19 cellular contexts compared by ENCODE assay signal in genomic region chr15:46061002-46061401, GRCh38.
DNase-seq lines count a peak whose midpoint lies in the region; FAIRE-seq and TF ChIP-seq lines count a peak whose summit lies in the region.
"Had no signal": no experiment of that assay in that cellular context is flagged by ENCODE, and none has a peak within 500 bp of the region (broad histone marks: within the 10 kb centered on the region; RNA-seq: fewer than 3 reads in every experiment).

No MANE protein-coding gene starts in this region.

- H3K27me3 ChIP-seq in BLaER1 (no peaks in the 10 kb centered on the region), H1 (replicated peaks in 1 of 4; ENCODE audit: control insufficient read depth in 3 of 4, extremely low read depth in 1 of 4, insufficient read depth in 3 of 4, low read length in 3 of 4) (no peaks in the 10 kb centered on the region)

- no peaks in the 10 kb centered on the region for H3K9me3 Mint-ChIP-seq in Calu3 (ENCODE audit: low read depth, unreplicated experiment)

- H3K18ac ChIP-seq in H1 (ENCODE audit: extremely low read depth, low read length), result no peak overlapping the region

- H3K27ac ChIP-seq in BLaER1 (peak overlapping the region; percentile 92), H1 (ENCODE audit: low read depth, low read length) (no peak overlapping the region)
- H3K27ac ChIP-seq: 22Rv1 had no signal

- H3K36me3 ChIP-seq in BLaER1, result peaks cover 7% of the 10 kb centered on the region; the same call in 1 of the 2 replicates
- no peaks in the 10 kb centered on the region for H3K36me3 ChIP-seq in H1 (ENCODE audit: control insufficient read depth in 2 of 4, insufficient read depth in 4 of 4, low read length in 3 of 4)
- H3K36me3 ChIP-seq: HAP-1 had no signal

- no peaks in the 10 kb centered on the region for H3K79me1 ChIP-seq in H1 (ENCODE audit: low read depth, low read length)

- no peak overlapping the region for H3K14ac ChIP-seq in H1 (ENCODE audit: insufficient read length)

- CTCF ChIA-PET in H1 (lab: Charles Lee; ENCODE audit: partially characterized antibody), result interaction anchor here (1.2 kb wide), 1 partner anchor 24 kb away, joined by 3 read pairs; no protein-coding TSS in a partner anchor
- CTCF ChIA-PET in Calu3 (lab: Charles Lee), result no interaction called here

- BruUV-seq in Calu3 (replicated peaks; lab: Mats Ljungman, UMichigan), result no TSS peak

- H3K4me3 Mint-ChIP-seq in Calu3 (ENCODE audit: low read depth, unreplicated experiment), result no peak overlapping the region
- H3K4me3 Mint-ChIP-seq: B cell; CD4-positive, alpha-beta memory T cell; GM23338 had no signal

- H3K27me3 Mint-ChIP-seq in Calu3 (ENCODE audit: unreplicated experiment), result no peaks in the 10 kb centered on the region
- H3K27me3 Mint-ChIP-seq: B cell; CD4-positive, alpha-beta memory T cell had no signal

- FAIRE-seq in H1 (lab: Jason Lieb, UNC), result no peak
- FAIRE-seq: A204.1, G401.6, GM12878, GM19239, H54 had no signal

- no peak overlapping the region for H4K91ac ChIP-seq in H1 (replicated peaks; ENCODE audit: insufficient read length, low read length)

- no peaks in the 10 kb centered on the region for H3K23me2 ChIP-seq in H1 (ENCODE audit: low read depth, low read length)

- no peak overlapping the region for H2BK15ac ChIP-seq in H1 (ENCODE audit: low read length)

- TF ChIP-seq RAD21 in H1 (IDR thresholded peaks at IDR 0.05 in 1 of 2, conservative IDR thresholded peaks at IDR 0.05 in 1 of 2; ENCODE audit: low read depth in 2 of 2, low read length in 2 of 2), result no peak

- no peak overlapping the region for H3K56ac ChIP-seq in H1 (replicated peaks; ENCODE audit: insufficient read length, low read depth, low read length)

- no peaks in the 10 kb centered on the region for H4K20me1 ChIP-seq in BLaER1
- H4K20me1 ChIP-seq in H1 (replicated peaks in 1 of 2; ENCODE audit: control insufficient read depth in 1 of 2, insufficient read depth in 2 of 2, low read length in 2 of 2), result no peaks in the 10 kb centered on the region

- H3K36me3 Mint-ChIP-seq in Calu3 (ENCODE audit: insufficient read depth, unreplicated experiment), result no peaks in the 10 kb centered on the region
- H3K36me3 Mint-ChIP-seq: CD4-positive, alpha-beta memory T cell had no signal

- no peak overlapping the region for H4K5ac ChIP-seq in H1 (ENCODE audit: insufficient read length, low read depth, low read length)

- no peak overlapping the region for H2BK12ac ChIP-seq in H1 (ENCODE audit: low read depth, low read length)

- peak; percentile 3 for DNase-seq in Jurkat, Clone E6-1 (ENCODE audit: low read depth, low spot score)
- DNase-seq in H1 (ENCODE audit: low read depth in 1 of 2, low spot score in 2 of 2) (no peak), Calu3 (no peak), NCI-H1092 treated with DMSO at 0.1 percent for 48 hours (lab: John Stamatoyannopoulos, UW) (no peak)
- no peak for DNase-seq in activated CD8-positive, alpha-beta memory T cell treated with anti-CD3 and anti-CD28 coated beads, Interleukin-2, amount 50 U/mL, for 48 hours
- DNase-seq: CD4-positive, alpha-beta memory T cell; COR-L47; DMS153; DND-41 had no signal

- TF ChIP-seq CTCF in H1 (IDR thresholded peaks at IDR 0.05; ENCODE audit: control extremely low read depth in 1 of 3, insufficient read depth in 1 of 3, low read depth in 1 of 3, low read length in 3 of 3), result no peak
- no peak for TF ChIP-seq CTCF in Calu3 (IDR thresholded peaks at IDR 0.05; ENCODE audit: unreplicated experiment)

- no peaks in the 10 kb centered on the region for H3K4me1 Mint-ChIP-seq in Calu3 (ENCODE audit: low read depth, unreplicated experiment)
- H3K4me1 Mint-ChIP-seq: B cell; CD4-positive, alpha-beta memory T cell; GM23338 had no signal

- H3K79me2 ChIP-seq in H1 (ENCODE audit: control insufficient read depth in 1 of 2, insufficient read depth in 2 of 2, low read length in 2 of 2), result no peaks in the 10 kb centered on the region

- peak overlapping the region; percentile 29 for H3K4me2 ChIP-seq in BLaER1
- H3K4me2 ChIP-seq in H1 (ENCODE audit: insufficient read depth in 1 of 2, low read depth in 2 of 2, low read length in 2 of 2), result no peak overlapping the region
- H3K4me2 ChIP-seq: GM23338 had no signal

- H3K4ac ChIP-seq in H1 (replicated peaks; ENCODE audit: insufficient read length, low read depth, low read length), result no peak overlapping the region

- H3K27ac Mint-ChIP-seq in Calu3 (ENCODE audit: unreplicated experiment), result no peak overlapping the region
- H3K27ac Mint-ChIP-seq: B cell; CD4-positive, alpha-beta memory T cell; GM23338 had no signal

- H3K4me1 ChIP-seq in BLaER1 (peaks cover 59% of the 10 kb centered on the region), H1 (replicated peaks in 1 of 4; ENCODE audit: control insufficient read depth in 3 of 4, insufficient read depth in 4 of 4, low read length in 3 of 4) (no peaks in the 10 kb centered on the region)
- H3K4me1 ChIP-seq: HAP-1 had no signal

- no peak overlapping the region for H2BK120ac ChIP-seq in H1 (replicated peaks; ENCODE audit: low read depth, low read length)

- H3K4me3 ChIP-seq in BLaER1 (no peak overlapping the region), H1 (ENCODE audit: extremely low read depth in 1 of 4, insufficient read depth in 2 of 4, low read depth in 3 of 4, low read length in 4 of 4) (no peak overlapping the region)
- H3K4me3 ChIP-seq in Jurkat, Clone E6-1 (ENCODE audit: low read length), result no peak overlapping the region
- H3K4me3 ChIP-seq: GM12878, GM23338, HAP-1 had no signal

- POLR2A ChIA-PET in H1 (lab: Charles Lee; ENCODE audit: partially characterized antibody), result no interaction called here

- H2BK5ac ChIP-seq in H1 (ENCODE audit: low read depth, low read length), result no peak overlapping the region

- H3K23ac ChIP-seq in H1 (ENCODE audit: insufficient read length), result no peak overlapping the region

- H2BK20ac ChIP-seq in H1 (ENCODE audit: low read length), result no peak overlapping the region

- WGBS in H1 (ENCODE audit: extremely low coverage in 1 of 2, insufficient coverage in 1 of 2, insufficient read length in 1 of 2, insufficient replicate concordance in 2 of 2, low coverage in 1 of 2, low lambda C conversion rate in 2 of 2, missing lambda C conversion rate in 1 of 2), 2 experiments, result 95% methylated on average over 5 of the region's 5 CpGs; no CpG with 5 or more reads in 1 of the 2 experiments

- intact Hi-C loops in Calu3 (cut with micrococcal nuclease; ENCODE audit: unreplicated experiment), result no loop called here

- H3K9ac ChIP-seq in BLaER1, result no peak overlapping the region
- H3K9ac ChIP-seq in H1 (replicated peaks in 1 of 4; ENCODE audit: extremely low read depth in 1 of 4, low read depth in 3 of 4, low read length in 3 of 4), result no peak overlapping the region

- H4K8ac ChIP-seq in H1 (ENCODE audit: extremely low read depth, insufficient read depth, low read length), result no peak overlapping the region

- no peak overlapping the region for H2AFZ ChIP-seq in H1 (ENCODE audit: low read length)
- H2AFZ ChIP-seq: GM23338 had no signal

- no peak overlapping the region for H2AK5ac ChIP-seq in H1 (ENCODE audit: low read depth, low read length)

- TF ChIP-seq EP300 in H1 (IDR thresholded peaks at IDR 0.05; ENCODE audit: borderline replicate concordance in 1 of 2, low read depth in 2 of 2, low read length in 2 of 2), result no peak

- H3K9me3 ChIP-seq in BLaER1 (peaks cover 59% of the 10 kb centered on the region), H1 (ENCODE audit: insufficient read depth in 2 of 2, low read depth in 1 of 2, low read length in 1 of 2) (no peaks in the 10 kb centered on the region)
- H3K9me3 ChIP-seq: HAP-1 had no signal

- no peak for TF ChIP-seq POLR2A in H1 (IDR thresholded peaks at IDR 0.05; ENCODE audit: control extremely low read depth in 1 of 2, low read depth in 2 of 2, low read length in 2 of 2)

TF ChIP-seq in H1, 55 proteins besides CTCF, POLR2A, EP300 and RAD21:
- TF ChIP-seq TCF12 (IDR thresholded peaks at IDR 0.05; ENCODE audit: low read depth, low read length) (no peak), BACH1 (IDR thresholded peaks at IDR 0.05; ENCODE audit: low read length) (peak; percentile 55; the same call in 1 of the 2 replicates)
TF ChIP-seq in H1: peak in this region for 1.
